23 cellular contexts compared by ENCODE assay signal in genomic region chrX:150460063-150460462, GRCh38.
DNase-seq lines count a peak whose midpoint lies in the region; ATAC-seq and TF ChIP-seq lines count a peak whose summit lies in the region.
"Had no signal": no experiment of that assay in that cellular context is flagged by ENCODE, and none has a peak within 500 bp of the region (broad histone marks: within the 10 kb centered on the region; RNA-seq: fewer than 3 reads in every experiment).

No MANE protein-coding gene starts in this region.

- H3K4me1 Mint-ChIP-seq in stimulated activated effector memory CD8-positive, alpha-beta T cell treated with anti-CD3 and anti-CD28 coated beads, Interleukin-12 subunit alpha, Interleukin-12 subunit beta, amount 100 ng/mL, for 72 hours, result peaks cover 6% of the 10 kb centered on the region
- H3K4me1 Mint-ChIP-seq in T-helper 17 cell, result peaks cover 10% of the 10 kb centered on the region
- peaks cover 10% of the 10 kb centered on the region for H3K4me1 Mint-ChIP-seq in activated CD8-positive, alpha-beta T cell treated with anti-CD3 and anti-CD28 coated beads for 36 hours (ENCODE audit: low read depth)

- no peaks in the 10 kb centered on the region for H3K36me3 Mint-ChIP-seq in stimulated activated effector memory CD8-positive, alpha-beta T cell treated with anti-CD3 and anti-CD28 coated beads, Interleukin-12 subunit alpha, Interleukin-12 subunit beta, amount 100 ng/mL, for 72 hours
- H3K36me3 Mint-ChIP-seq in T-helper 17 cell (ENCODE audit: low read depth), result no peaks in the 10 kb centered on the region
- H3K36me3 Mint-ChIP-seq in activated CD8-positive, alpha-beta T cell treated with anti-CD3 and anti-CD28 coated beads for 36 hours (ENCODE audit: low read depth), result no peaks in the 10 kb centered on the region
- H3K36me3 Mint-ChIP-seq: CD14-positive monocyte; CD4-positive, alpha-beta memory T cell; CD4-positive, CD25-positive, alpha-beta regulatory T cell; CD8-positive, alpha-beta memory T cell had no signal

- peak overlapping the region; percentile 20 for H3K27ac Mint-ChIP-seq in stimulated activated effector memory CD8-positive, alpha-beta T cell treated with anti-CD3 and anti-CD28 coated beads, Interleukin-12 subunit alpha, Interleukin-12 subunit beta, amount 100 ng/mL, for 72 hours
- H3K27ac Mint-ChIP-seq in T-helper 17 cell, result no peak overlapping the region
- no peak overlapping the region for H3K27ac Mint-ChIP-seq in activated CD8-positive, alpha-beta T cell treated with anti-CD3 and anti-CD28 coated beads for 36 hours

- no peak for ATAC-seq in stimulated activated effector memory CD8-positive, alpha-beta T cell treated with anti-CD3 and anti-CD28 coated beads, Interleukin-12 subunit alpha, Interleukin-12 subunit beta, amount 100 ng/mL, for 72 hours
- ATAC-seq in HG02840 (IDR thresholded peaks at IDR 0.05; ENCODE audit: low FRiP score, unreplicated experiment) (no peak), T-helper 17 cell (no peak)
- no peak for ATAC-seq in activated CD8-positive, alpha-beta T cell treated with anti-CD3 and anti-CD28 coated beads for 36 hours
- ATAC-seq: GM12878 had no signal

- no peak overlapping the region for H3K4me3 Mint-ChIP-seq in stimulated activated effector memory CD8-positive, alpha-beta T cell treated with anti-CD3 and anti-CD28 coated beads, Interleukin-12 subunit alpha, Interleukin-12 subunit beta, amount 100 ng/mL, for 72 hours
- H3K4me3 Mint-ChIP-seq in T-helper 17 cell, result no peak overlapping the region
- no peak overlapping the region for H3K4me3 Mint-ChIP-seq in activated CD8-positive, alpha-beta T cell treated with anti-CD3 and anti-CD28 coated beads for 36 hours
- H3K4me3 Mint-ChIP-seq: CD14-positive monocyte; CD8-positive, alpha-beta memory T cell had no signal

- H3K9me3 ChIP-seq in T-helper 17 cell (ENCODE audit: control insufficient read depth, low read length, poor library complexity, severe bottlenecking), result no peaks in the 10 kb centered on the region
- H3K9me3 ChIP-seq: BE2C, BLaER1 had no signal

- no peaks in the 10 kb centered on the region for H3K27me3 Mint-ChIP-seq in T-helper 17 cell
- H3K27me3 Mint-ChIP-seq in activated CD8-positive, alpha-beta T cell treated with anti-CD3 and anti-CD28 coated beads for 36 hours, result no peaks in the 10 kb centered on the region
- H3K27me3 Mint-ChIP-seq: CD4-positive, alpha-beta memory T cell; CD4-positive, CD25-positive, alpha-beta regulatory T cell had no signal

- CTCF ChIA-PET in activated CD8-positive, alpha-beta T cell treated with anti-CD3 and anti-CD28 coated beads for 36 hours (lab: Charles Lee), result no interaction called here

- peak; percentile 12 for DNase-seq in M059J (ENCODE audit: low read depth)
- no peak for DNase-seq in stimulated activated effector memory CD8-positive, alpha-beta T cell treated with anti-CD3 and anti-CD28 coated beads, Interleukin-12 subunit alpha, Interleukin-12 subunit beta, amount 100 ng/mL, for 72 hours (ENCODE audit: low spot score in 2 of 2)
- no peak for DNase-seq in T-helper 17 cell
- DNase-seq in activated CD8-positive, alpha-beta T cell treated with anti-CD3 and anti-CD28 coated beads for 36 hours, result no peak
- DNase-seq: 8988T; ACHN; BE2C; C1 segment of cervical spinal cord; CD4-positive, alpha-beta memory T cell; CD4-positive, CD25-positive, alpha-beta regulatory T cell; CD8-positive, alpha-beta memory T cell; COR-L47; DMS 273 treated with DMSO at 0.1 percent for 48 hours; DMS153; DMS53; DMS79; DND-41; EL; GDM1 had no signal

- intact Hi-C loops in activated CD8-positive, alpha-beta T cell treated with anti-CD3 and anti-CD28 coated beads for 36 hours (cut with micrococcal nuclease), result no loop called here

- POLR2A ChIA-PET in activated CD8-positive, alpha-beta T cell treated with anti-CD3 and anti-CD28 coated beads for 36 hours (lab: Charles Lee), result no interaction called here

- no peak for TF ChIP-seq CTCF in activated CD8-positive, alpha-beta T cell treated with anti-CD3 and anti-CD28 coated beads for 36 hours (IDR thresholded peaks at IDR 0.05)

- no peaks in the 10 kb centered on the region for H3K9me3 Mint-ChIP-seq in stimulated activated effector memory CD8-positive, alpha-beta T cell treated with anti-CD3 and anti-CD28 coated beads, Interleukin-12 subunit alpha, Interleukin-12 subunit beta, amount 100 ng/mL, for 72 hours
- H3K9me3 Mint-ChIP-seq in activated CD8-positive, alpha-beta T cell treated with anti-CD3 and anti-CD28 coated beads for 36 hours, result no peaks in the 10 kb centered on the region
- H3K9me3 Mint-ChIP-seq: CD14-positive monocyte; CD4-positive, alpha-beta memory T cell; CD8-positive, alpha-beta memory T cell had no signal
